Comparison of ENCODE assay signal across 8 cellular contexts in genomic region chr4:87848622-87849351, GRCh38. TPM values are rescaled to one million over a fixed set of nuclear protein-coding genes. Genes with fewer than 3 reads are reported as not detected.
A peak's percentile ranks its signal among the peaks of the same experiment; 100 is the strongest.
DNase-seq lines count a peak whose midpoint lies in the region; ATAC-seq and TF ChIP-seq lines count a peak whose summit lies in the region.

No MANE protein-coding gene starts in this region.

- peak; percentile 80 for ATAC-seq in GM19328 (IDR thresholded peaks at IDR 0.05; ENCODE audit: unreplicated experiment)
- peak; percentile 78 for ATAC-seq in HG03460 (IDR thresholded peaks at IDR 0.05; ENCODE audit: unreplicated experiment)
- ATAC-seq in heart left ventricle, result peak; percentile 77 to 86 (median 80)

- 12 to 16% (median 13%) methylated on average over 15 of the region's 15 CpGs for WGBS in heart left ventricle, 4 donors
- no CpG with 5 or more reads among the region's 15 CpGs for WGBS in trophoblast cell (ENCODE audit: extremely low coverage, insufficient coverage, insufficient read length)

- H3K27ac ChIP-seq in heart left ventricle (peak overlapping the region in 3 of 12 donors; percentile 6 to 42 (median 18)), trophoblast cell (ENCODE audit: low read depth, low read length) (no peak overlapping the region)

- H3K27me3 ChIP-seq in heart left ventricle (no peaks in the 10 kb centered on the region), trophoblast cell (ENCODE audit: insufficient read depth, low read length) (no peaks in the 10 kb centered on the region)

- H3K4me1 Mint-ChIP-seq in activated naive CD8-positive, alpha-beta T cell treated with anti-CD3 and anti-CD28 coated beads for 36 hours, result peaks cover 7% of the 10 kb centered on the region

- no peak overlapping the region for H2BK120ac ChIP-seq in trophoblast cell (ENCODE audit: insufficient read depth, low read length, poor library complexity)

- H3K4me3 ChIP-seq in heart left ventricle (peak overlapping the region in 9 of 12 donors; percentile 24 to 41 (median 30)), trophoblast cell (ENCODE audit: low read depth, low read length) (no peak overlapping the region)

- H3K18ac ChIP-seq in trophoblast cell (ENCODE audit: low read length), result no peak overlapping the region

- H3K27me3 Mint-ChIP-seq in activated naive CD8-positive, alpha-beta T cell treated with anti-CD3 and anti-CD28 coated beads for 36 hours, result peaks cover 20% of the 10 kb centered on the region

- H3K4me2 ChIP-seq in trophoblast cell (ENCODE audit: low read length), result peak overlapping the region; percentile 32

- no peak overlapping the region for H3K23ac ChIP-seq in trophoblast cell (ENCODE audit: low read length)

- intact Hi-C loops in heart left ventricle (cut with DNase I), result loop anchor here (1.0 to 10.0 kb wide), 12 partner anchors 169 to 574 kb away; no protein-coding TSS in a partner anchor

- H3K4me3 Mint-ChIP-seq in activated naive CD8-positive, alpha-beta T cell treated with anti-CD3 and anti-CD28 coated beads for 36 hours, result peak overlapping the region; percentile 45

- H4K12ac ChIP-seq in trophoblast cell (ENCODE audit: low read depth, low read length), result no peak overlapping the region

- TF ChIP-seq CTCF in heart left ventricle (IDR thresholded peaks at IDR 0.05), result peak; percentile 54 to 74 (median 63)

- H3K4ac ChIP-seq in trophoblast cell (ENCODE audit: low read depth, low read length), result no peak overlapping the region

- no peak overlapping the region for H4K91ac ChIP-seq in trophoblast cell (ENCODE audit: low read depth, low read length)

- H2BK5ac ChIP-seq in trophoblast cell (ENCODE audit: low read depth, low read length, poor library complexity), result no peak overlapping the region

- H3K79me1 ChIP-seq in trophoblast cell (ENCODE audit: low read length), result no peaks in the 10 kb centered on the region

- H3K27ac Mint-ChIP-seq in activated naive CD8-positive, alpha-beta T cell treated with anti-CD3 and anti-CD28 coated beads for 36 hours, result no peak overlapping the region

- TF ChIP-seq POLR2A in heart left ventricle (IDR thresholded peaks at IDR 0.05), result no peak

- H2AFZ ChIP-seq in trophoblast cell (ENCODE audit: insufficient read depth, low read length, poor library complexity), result no peak overlapping the region

- H2AK5ac ChIP-seq in trophoblast cell (ENCODE audit: low read length), result no peak overlapping the region

- H3K9ac ChIP-seq in trophoblast cell (ENCODE audit: low read length), result no peak overlapping the region

- DNase-seq in COR-L47 (lab: John Stamatoyannopoulos, UW), result peak; percentile 55
- DNase-seq in NOMO-1 treated with DMSO at 0.1 percent for 48 hours (lab: John Stamatoyannopoulos, UW; ENCODE audit: unreplicated experiment), result peak; percentile 66
- DNase-seq in activated naive CD8-positive, alpha-beta T cell treated with anti-CD3 and anti-CD28 coated beads for 36 hours, result no peak
- peak in 4 of 5 donors; percentile 42 to 53 (median 48) for DNase-seq in heart left ventricle
- DNase-seq in trophoblast cell, result peak; percentile 16 to 73
- no peak for DNase-seq in 8988T

- no peak overlapping the region for H3K14ac ChIP-seq in trophoblast cell (ENCODE audit: low read length)

- H3K9me3 ChIP-seq in heart left ventricle (no peaks in the 10 kb centered on the region), trophoblast cell (ENCODE audit: insufficient read depth, low read depth, low read length) (no peaks in the 10 kb centered on the region)

- no peaks in the 10 kb centered on the region for H3K36me3 Mint-ChIP-seq in activated naive CD8-positive, alpha-beta T cell treated with anti-CD3 and anti-CD28 coated beads for 36 hours

- H2BK12ac ChIP-seq in trophoblast cell (ENCODE audit: low read length), result no peak overlapping the region

- H3K4me1 ChIP-seq in heart left ventricle, result peaks cover 0 to 42% (median 7%) of the 10 kb centered on the region in 12 donors
- H3K4me1 ChIP-seq in trophoblast cell (ENCODE audit: control insufficient read depth in 1 of 2, insufficient read depth in 2 of 2, low read length in 2 of 2), result peaks cover 0 to 2% of the 10 kb centered on the region in 2 experiments

- no peaks in the 10 kb centered on the region for H3K9me3 Mint-ChIP-seq in activated naive CD8-positive, alpha-beta T cell treated with anti-CD3 and anti-CD28 coated beads for 36 hours

- no peak overlapping the region for H4K8ac ChIP-seq in trophoblast cell (ENCODE audit: low read depth, low read length)

- H3K36me3 ChIP-seq in heart left ventricle, result no peaks in the 10 kb centered on the region
- no peaks in the 10 kb centered on the region for H3K36me3 ChIP-seq in trophoblast cell (ENCODE audit: control insufficient read depth in 1 of 2, insufficient read depth in 2 of 2, low read length in 2 of 2)

- H3K79me2 ChIP-seq in trophoblast cell (ENCODE audit: control insufficient read depth, insufficient read depth, low read length, poor library complexity), result no peaks in the 10 kb centered on the region

RNA-seq across cellular contexts. Expression of gene MEPE, which starts 16.0 kb away (rescaled TPM):
- total RNA-seq in activated naive CD8-positive, alpha-beta T cell treated with anti-CD3 and anti-CD28 coated beads for 36 hours, result not detected
- total RNA-seq in heart left ventricle, result not detected
- not detected for polyA plus RNA-seq in heart left ventricle
- polyA plus RNA-seq in trophoblast cell (2013), result not detected in 2 replicates

RNA-seq across cellular contexts. Expression of gene IBSP, which starts 49.4 kb away (rescaled TPM):
- total RNA-seq in activated naive CD8-positive, alpha-beta T cell treated with anti-CD3 and anti-CD28 coated beads for 36 hours, result not detected
- under 1 TPM in 2 of 9 donors, not detected in 7; 0.19 to 0.50 TPM for total RNA-seq in heart left ventricle
- not detected for polyA plus RNA-seq in heart left ventricle
- not detected in 2 replicates for polyA plus RNA-seq in trophoblast cell (2013)

Comparison
In these comparisons a context has a peak if more than half of its experiments do, and no peak if none do; other contexts are left out.
1. DNase-seq: peak in COR-L47 (single experiment), NOMO-1 treated with DMSO at 0.1 percent for 48 hours (single experiment), heart left ventricle (4 of 5) and trophoblast cell (2 of 2); none in activated naive CD8-positive, alpha-beta T cell treated with anti-CD3 and anti-CD28 coated beads for 36 hours (single experiment) and 8988T (single experiment).
2. Peak in every context shown above with its lines, with median percentiles within 50 percentile points of each other: ATAC-seq.